8 cellular contexts compared by ENCODE assay signal in the genomic region with DNA sequence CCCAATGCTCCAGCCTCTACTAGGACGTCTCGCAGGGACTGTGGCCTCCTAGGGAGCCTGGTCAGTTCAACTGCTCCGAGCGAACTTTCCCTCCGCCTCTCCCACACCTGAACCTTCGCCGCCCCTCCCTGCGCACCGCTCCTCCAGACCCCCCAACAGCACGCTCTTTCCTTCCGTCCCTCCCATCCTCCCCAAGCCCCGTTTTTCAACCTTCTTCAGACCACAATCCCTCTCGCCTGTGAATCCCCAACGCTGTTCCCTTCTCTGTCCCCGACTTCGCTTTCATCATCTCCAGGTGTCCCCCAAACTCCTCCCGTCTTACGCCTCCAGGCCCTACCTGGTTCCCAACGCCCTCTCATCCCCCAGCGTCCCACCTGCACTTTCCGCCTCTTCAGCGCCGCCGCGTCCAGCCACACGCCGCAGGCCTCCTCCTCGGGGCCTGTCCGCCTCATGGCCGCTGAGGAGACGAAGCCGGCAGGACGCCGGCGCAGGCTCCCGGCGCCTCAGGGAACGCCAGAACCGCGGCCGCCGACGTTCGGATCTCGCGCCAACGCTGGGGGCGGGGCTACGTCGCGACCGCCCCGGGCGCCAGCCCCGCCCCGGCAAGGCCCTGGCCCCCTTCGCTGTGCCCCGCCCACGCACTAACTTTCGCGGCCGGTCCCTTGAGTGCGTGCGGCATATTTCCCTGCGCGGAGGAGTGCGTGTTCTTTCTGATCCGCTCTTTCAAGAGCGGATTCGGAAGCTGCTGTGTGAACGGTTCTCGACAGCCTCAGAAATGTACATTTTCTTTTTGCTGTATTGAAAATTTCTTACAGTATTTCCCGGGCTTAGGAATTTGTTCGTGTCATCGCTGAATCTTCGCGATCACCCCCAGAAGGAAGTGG. TPM values are rescaled to one million over a fixed set of nuclear protein-coding genes. Genes with fewer than 3 reads are reported as not detected.
A peak's percentile ranks its signal among the peaks of the same experiment; 100 is the strongest.
DNase-seq lines count a peak whose midpoint lies in the region; ATAC-seq, FAIRE-seq and TF ChIP-seq lines count a peak whose summit lies in the region.

A gene with protein sequence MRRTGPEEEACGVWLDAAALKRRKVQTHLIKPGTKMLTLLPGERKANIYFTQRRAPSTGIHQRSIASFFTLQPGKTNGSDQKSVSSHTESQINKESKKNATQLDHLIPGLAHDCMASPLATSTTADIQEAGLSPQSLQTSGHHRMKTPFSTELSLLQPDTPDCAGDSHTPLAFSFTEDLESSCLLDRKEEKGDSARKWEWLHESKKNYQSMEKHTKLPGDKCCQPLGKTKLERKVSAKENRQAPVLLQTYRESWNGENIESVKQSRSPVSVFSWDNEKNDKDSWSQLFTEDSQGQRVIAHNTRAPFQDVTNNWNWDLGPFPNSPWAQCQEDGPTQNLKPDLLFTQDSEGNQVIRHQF (minus strand): TSS at position 552 of the 884 bp plus-strand sequence. CDS start 100 bp downstream, at position 452.

- H3K36me3 Mint-ChIP-seq in astrocyte (ENCODE audit: low read depth, unreplicated experiment): peaks cover 4% of the 10 kb centered on the region

- H3K4me2 ChIP-seq in astrocyte (ENCODE audit: low read length): peak within 1 kb of the TSS; percentile 99
- peak within 1 kb of the TSS; percentile 97 for H3K4me2 ChIP-seq in hepatocyte

- H3K9me2 ChIP-seq in hepatocyte (replicated peaks; ENCODE audit: insufficient read depth): no peaks in the 10 kb centered on the region

- H3K27ac Mint-ChIP-seq in astrocyte (ENCODE audit: unreplicated experiment): peak within 1 kb of the TSS; percentile 94

- peaks cover 10% of the 10 kb centered on the region for H3K4me1 ChIP-seq in astrocyte (ENCODE audit: insufficient read depth, low read length)
- H3K4me1 ChIP-seq in hepatocyte (ENCODE audit: insufficient read depth): peaks cover 17% of the 10 kb centered on the region

- H3K79me2 ChIP-seq in astrocyte (ENCODE audit: insufficient read depth, low read length): peaks cover 22% of the 10 kb centered on the region
- peaks cover 13% of the 10 kb centered on the region for H3K79me2 ChIP-seq in hepatocyte

- peaks cover 6% of the 10 kb centered on the region for H3K36me3 ChIP-seq in astrocyte (ENCODE audit: insufficient read depth, low read length)
- H3K36me3 ChIP-seq in hepatocyte (replicated peaks; ENCODE audit: insufficient read depth, low read depth): no peaks in the 10 kb centered on the region

- peak; percentile 77 for ATAC-seq in HG02852 (IDR thresholded peaks at IDR 0.05; ENCODE audit: unreplicated experiment)

- TF ChIP-seq CTCF in astrocyte (IDR thresholded peaks at IDR 0.05; ENCODE audit: insufficient read depth, low read depth, low read length) (no peak), hepatocyte (IDR thresholded peaks at IDR 0.05; ENCODE audit: poor library complexity) (no peak)

- H2AFZ ChIP-seq in astrocyte (ENCODE audit: low read depth, low read length) (peak within 1 kb of the TSS; percentile 96), hepatocyte (peak within 1 kb of the TSS; percentile 95)

- peaks cover 11% of the 10 kb centered on the region for H3K4me1 Mint-ChIP-seq in astrocyte (ENCODE audit: low read depth, unreplicated experiment)

- no peaks in the 10 kb centered on the region for H3K9me3 ChIP-seq in astrocyte (ENCODE audit: insufficient read depth, low read depth, low read length)
- no peaks in the 10 kb centered on the region for H3K9me3 ChIP-seq in hepatocyte (ENCODE audit: low read depth)

- no peaks in the 10 kb centered on the region for H3K9me3 Mint-ChIP-seq in astrocyte (ENCODE audit: unreplicated experiment)

- H3K4me3 Mint-ChIP-seq in astrocyte (ENCODE audit: unreplicated experiment): peak within 1 kb of the TSS; percentile 92

- H3K4me3 ChIP-seq in astrocyte (ENCODE audit: insufficient read depth, low read depth, low read length) (peak within 1 kb of the TSS; percentile 79), hepatocyte (peak within 1 kb of the TSS; percentile 78)

- H3K27me3 ChIP-seq in astrocyte (ENCODE audit: insufficient read depth, low read length) (no peaks in the 10 kb centered on the region), hepatocyte (no peaks in the 10 kb centered on the region)

- DNase-seq in GM12891 (ENCODE audit: insufficient read length, low spot score): peak; percentile 94
- peak; percentile 27 for DNase-seq in NCI-H146 treated with DMSO at 0.1 percent for 48 hours (lab: John Stamatoyannopoulos, UW; ENCODE audit: unreplicated experiment)
- DNase-seq in T-helper 22 cell (ENCODE audit: low read depth): peak; percentile 79
- DNase-seq in astrocyte (ENCODE audit: low read depth): peak; percentile 71
- DNase-seq in hepatocyte (ENCODE audit: low spot score): peak; percentile 96
- DNase-seq in retina: peak; percentile 90
- DNase-seq in cortex of kidney (lab: John Stamatoyannopoulos, UW): no peak

- no peaks in the 10 kb centered on the region for H4K20me1 ChIP-seq in astrocyte (ENCODE audit: insufficient read depth, low read length)
- no peaks in the 10 kb centered on the region for H4K20me1 ChIP-seq in hepatocyte (ENCODE audit: insufficient read depth, poor library complexity, severe bottlenecking)

- no peaks in the 10 kb centered on the region for H3K27me3 Mint-ChIP-seq in astrocyte (ENCODE audit: low read depth, unreplicated experiment)

- 1% methylated on average over 43 of the region's 77 CpGs for WGBS in hepatocyte (ENCODE audit: low lambda C conversion rate, missing lambda C conversion rate)

- TF ChIP-seq POLR2A in GM12891 (IDR thresholded peaks at IDR 0.05; ENCODE audit: low read depth, low read length): peak; percentile 87

- H3K9ac ChIP-seq in astrocyte (ENCODE audit: low read length): peak within 1 kb of the TSS; percentile 89

- peak within 1 kb of the TSS; percentile 64 for H3K27ac ChIP-seq in astrocyte (ENCODE audit: low read depth, low read length)
- peak within 1 kb of the TSS; percentile 94 for H3K27ac ChIP-seq in hepatocyte

- FAIRE-seq in GM12891 (lab: Jason Lieb, UNC): peak; percentile 97
- FAIRE-seq in astrocyte (lab: Jason Lieb, UNC): no peak

TF ChIP-seq in GM12891, 5 proteins besides CTCF, POLR2A, EP300 and RAD21:
- no peak for TF ChIP-seq PAX5 (IDR thresholded peaks at IDR 0.05; ENCODE audit: insufficient read depth, low read length, severe bottlenecking)
- TF ChIP-seq POLR2AphosphoS5 (IDR thresholded peaks at IDR 0.05; ENCODE audit: low read depth, low read length): peak; percentile 90
- TF ChIP-seq POU2F2 (IDR thresholded peaks at IDR 0.05; ENCODE audit: low read depth, low read length): peak; percentile 18; the same call in 1 of the 2 replicates
- TF ChIP-seq SPI1 (IDR thresholded peaks at IDR 0.05; ENCODE audit: low read depth, low read length): no peak; the same call in 1 of the 2 replicates
- peak; percentile 98 for TF ChIP-seq TAF1 (IDR thresholded peaks at IDR 0.05; ENCODE audit: low read depth, low read length)

RNA-seq across cellular contexts. Expression of the gene that starts here (rescaled TPM):
- polyA plus RNA-seq in GM12891 (2012; ENCODE audit: low read depth, missing spikeins): 4.4 TPM
- total RNA-seq in astrocyte (1.3 and 2.1 TPM in 2 replicates), hepatocyte (1.3 and 2.4 TPM in 2 replicates)
- 0.41 and 2.4 TPM in 2 replicates for polyA plus RNA-seq in hepatocyte
